In the genomic region with DNA sequence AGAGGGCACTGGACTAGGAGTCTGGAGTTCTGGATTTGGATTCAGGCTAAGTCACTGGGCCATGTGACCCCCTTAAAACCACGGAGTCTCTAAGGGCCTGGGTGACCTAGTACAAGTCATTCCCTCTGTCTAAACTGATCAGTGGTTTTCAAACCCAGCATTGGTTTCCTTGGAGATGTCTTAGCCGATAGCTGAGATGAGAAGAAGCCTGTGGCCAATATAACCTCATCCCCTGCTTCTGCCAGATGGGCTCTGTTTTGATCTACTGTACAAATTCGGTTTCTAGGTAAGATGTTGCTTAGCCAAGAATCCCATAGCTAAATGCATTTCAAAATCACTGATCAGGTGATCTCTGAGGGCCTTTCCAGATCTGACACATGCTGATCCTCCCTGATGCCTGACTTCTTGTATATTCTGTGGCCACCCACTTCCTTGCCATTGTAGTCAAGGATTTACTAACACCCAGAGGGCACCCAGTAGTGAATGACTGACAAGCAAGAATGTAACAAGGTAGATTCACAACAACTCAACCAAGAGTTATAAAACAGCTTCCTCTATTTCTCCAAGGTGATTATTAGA, we compare ENCODE assay signal across 22 cellular contexts. TPM values are rescaled to one million over a fixed set of nuclear protein-coding genes. Genes with fewer than 3 reads are reported as not detected.
DNase-seq lines count a peak whose midpoint lies in the region; ATAC-seq and TF ChIP-seq lines count a peak whose summit lies in the region.
"Had no signal": no experiment of that assay in that cellular context is flagged by ENCODE, and none has a peak within 500 bp of the region (broad histone marks: within the 10 kb centered on the region; RNA-seq: fewer than 3 reads in every experiment).

No MANE protein-coding gene starts in this region.

- H3K4me3 ChIP-seq in esophagus (ENCODE audit: low read depth in 1 of 2, low read length in 2 of 2) (no peak overlapping the region), tibial artery (no peak overlapping the region), gastrocnemius medialis (no peak overlapping the region)
- H3K4me3 ChIP-seq: A549, GM23338, right atrium auricular region, tibial nerve had no signal

- intact Hi-C loops in activated naive CD4-positive, alpha-beta T cell treated with anti-CD3 and anti-CD28 coated beads for 36 hours (cut with micrococcal nuclease): no loop called here
- intact Hi-C loops in tibial artery (cut with DNase I; ENCODE audit: low total_unique reads): loop anchor here (10.0 kb wide), 1 partner anchor 46 kb away; no protein-coding TSS in a partner anchor
- intact Hi-C loops in gastrocnemius medialis (cut with DNase I; ENCODE audit: low total_unique reads): no loop called here

- POLR2A ChIA-PET in RWPE1 (lab: Yijun Ruan, JAX; ENCODE audit: low non-redundant PET): no interaction called here

- DNase-seq in activated naive CD4-positive, alpha-beta T cell treated with anti-CD3 and anti-CD28 coated beads for 36 hours: peak; percentile 7
- no peak for DNase-seq in activated naive CD4-positive, alpha-beta T cell treated with Interleukin-2 at 50 U/mL for 16 hours
- no peak for DNase-seq in RWPE1 (ENCODE audit: low spot score)
- DNase-seq in tibial artery: no peak
- DNase-seq in NCI-H2107 (lab: John Stamatoyannopoulos, UW): no peak
- no peak for DNase-seq in NCI-H446 treated with DMSO at 0.1 percent for 48 hours (lab: John Stamatoyannopoulos, UW)
- DNase-seq in gastrocnemius medialis: no peak
- DNase-seq: activated naive CD4-positive, alpha-beta T cell treated with anti-CD3 and anti-CD28 coated beads, Interleukin-2, amount 10 ng/mL, durations not matched to agents 7 days and 5 days; brain microvascular endothelial cell; CD4-positive, alpha-beta T cell; DND-41; effector memory CD8-positive, alpha-beta T cell; NCI-H2029; NCI-H82; stimulated activated CD4-positive, alpha-beta T cell treated with anti-CD3 and anti-CD28 coated beads, Interleukin-2, amount 100 ng/mL, for 48 hours; WERI-Rb-1 had no signal

- H3K27ac Mint-ChIP-seq in activated naive CD4-positive, alpha-beta T cell treated with anti-CD3 and anti-CD28 coated beads for 36 hours: no peak overlapping the region
- H3K27ac Mint-ChIP-seq: activated naive CD4-positive, alpha-beta T cell treated with anti-CD3 and anti-CD28 coated beads, Interleukin-2, amount 10 ng/mL, durations not matched to agents 7 days and 5 days; CD4-positive, alpha-beta T cell; effector memory CD8-positive, alpha-beta T cell; GM23338; natural killer cell treated with Interleukin-12 subunit alpha and Interleukin-12 subunit beta and Interleukin-15 and Interleukin-18, amount 100 ng/mL, for 72 hours had no signal

- no peak overlapping the region for H3K4me3 Mint-ChIP-seq in activated naive CD4-positive, alpha-beta T cell treated with anti-CD3 and anti-CD28 coated beads for 36 hours
- H3K4me3 Mint-ChIP-seq: activated naive CD4-positive, alpha-beta T cell treated with anti-CD3 and anti-CD28 coated beads, Interleukin-2, amount 10 ng/mL, durations not matched to agents 7 days and 5 days; CD4-positive, alpha-beta T cell; effector memory CD8-positive, alpha-beta T cell; GM23338; natural killer cell treated with Interleukin-12 subunit alpha and Interleukin-12 subunit beta and Interleukin-15 and Interleukin-18, amount 100 ng/mL, for 72 hours had no signal

- peaks cover 8% of the 10 kb centered on the region for H3K27me3 Mint-ChIP-seq in activated naive CD4-positive, alpha-beta T cell treated with anti-CD3 and anti-CD28 coated beads for 36 hours (ENCODE audit: low read depth)
- H3K27me3 Mint-ChIP-seq: activated naive CD4-positive, alpha-beta T cell treated with anti-CD3 and anti-CD28 coated beads, Interleukin-2, amount 10 ng/mL, durations not matched to agents 7 days and 5 days had no signal

- no peaks in the 10 kb centered on the region for H3K9me3 Mint-ChIP-seq in activated naive CD4-positive, alpha-beta T cell treated with anti-CD3 and anti-CD28 coated beads for 36 hours
- H3K9me3 Mint-ChIP-seq: activated naive CD4-positive, alpha-beta T cell treated with anti-CD3 and anti-CD28 coated beads, Interleukin-2, amount 10 ng/mL, durations not matched to agents 7 days and 5 days; CD4-positive, alpha-beta T cell; effector memory CD8-positive, alpha-beta T cell; GM23338; natural killer cell treated with Interleukin-12 subunit alpha and Interleukin-12 subunit beta and Interleukin-15 and Interleukin-18, amount 100 ng/mL, for 72 hours had no signal

- 52 to 59% methylated on average over 3 of the region's 3 CpGs for WGBS in esophagus, 2 donors

- no peaks in the 10 kb centered on the region for H3K36me3 Mint-ChIP-seq in activated naive CD4-positive, alpha-beta T cell treated with anti-CD3 and anti-CD28 coated beads for 36 hours (ENCODE audit: low read depth)
- H3K36me3 Mint-ChIP-seq: activated naive CD4-positive, alpha-beta T cell treated with anti-CD3 and anti-CD28 coated beads, Interleukin-2, amount 10 ng/mL, durations not matched to agents 7 days and 5 days; natural killer cell treated with Interleukin-12 subunit alpha and Interleukin-12 subunit beta and Interleukin-15 and Interleukin-18, amount 100 ng/mL, for 72 hours had no signal

- H3K9me3 ChIP-seq in esophagus (ENCODE audit: control insufficient read depth in 2 of 2, insufficient read depth in 1 of 2, low read depth in 1 of 2, low read length in 1 of 2): no peaks in the 10 kb centered on the region
- H3K9me3 ChIP-seq in tibial artery: no peaks in the 10 kb centered on the region
- no peaks in the 10 kb centered on the region for H3K9me3 ChIP-seq in gastrocnemius medialis
- H3K9me3 ChIP-seq: A549, right atrium auricular region, tibial nerve had no signal

- H3K27ac ChIP-seq in RWPE1: peak overlapping the region; percentile 57
- peak overlapping the region; percentile 0 to 73 for H3K27ac ChIP-seq in esophagus (ENCODE audit: low read depth in 2 of 2, low read length in 1 of 2)
- H3K27ac ChIP-seq in tibial artery: peak overlapping the region; percentile 72 to 74
- H3K27ac ChIP-seq in gastrocnemius medialis: no peak overlapping the region
- H3K27ac ChIP-seq: brain microvascular endothelial cell, WERI-Rb-1 had no signal

- in situ Hi-C loops in gastrocnemius medialis (cut with MboI; ENCODE audit: low sequenced_read_pairs in 4 of 4): no loop called here

- H3K27me3 ChIP-seq in esophagus (ENCODE audit: control insufficient read depth in 1 of 2, insufficient read depth in 2 of 2, low read length in 2 of 2) (no peaks in the 10 kb centered on the region), tibial artery (no peaks in the 10 kb centered on the region), gastrocnemius medialis (no peaks in the 10 kb centered on the region)
- H3K27me3 ChIP-seq: brain microvascular endothelial cell, right atrium auricular region, tibial nerve had no signal

- no peak for ATAC-seq in gastrocnemius medialis
- ATAC-seq: A549; effector memory CD8-positive, alpha-beta T cell; GM23338 had no signal

- H3K36me3 ChIP-seq in esophagus (ENCODE audit: control insufficient read depth in 2 of 2, insufficient read depth in 2 of 2, low read length in 1 of 2): no peaks in the 10 kb centered on the region
- no peaks in the 10 kb centered on the region for H3K36me3 ChIP-seq in tibial artery
- no peaks in the 10 kb centered on the region for H3K36me3 ChIP-seq in gastrocnemius medialis
- H3K36me3 ChIP-seq: brain microvascular endothelial cell, right atrium auricular region, tibial nerve, WERI-Rb-1 had no signal

- CTCF ChIA-PET in activated naive CD4-positive, alpha-beta T cell treated with anti-CD3 and anti-CD28 coated beads for 36 hours (lab: Charles Lee): no interaction called here
- CTCF ChIA-PET in RWPE1 (lab: Yijun Ruan, JAX): interaction anchor here (0.6 to 1.9 kb wide), 2 partner anchors 24 to 53 kb away, joined by 4 to 6 read pairs; a partner anchor contains a TSS

- no peak for TF ChIP-seq POLR2A in gastrocnemius medialis (IDR thresholded peaks at IDR 0.05)

- peaks cover 3% of the 10 kb centered on the region for H3K4me1 Mint-ChIP-seq in activated naive CD4-positive, alpha-beta T cell treated with anti-CD3 and anti-CD28 coated beads for 36 hours (ENCODE audit: low read depth)

- TF ChIP-seq CTCF in RWPE1 (conservative IDR thresholded peaks at IDR 0.05; ENCODE audit: low read depth) (no peak), tibial artery (IDR thresholded peaks at IDR 0.05) (no peak), gastrocnemius medialis (IDR thresholded peaks at IDR 0.05 in 4 of 5, conservative IDR thresholded peaks at IDR 0.05 in 1 of 5) (no peak)

- H3K4me1 ChIP-seq in esophagus (ENCODE audit: control insufficient read depth in 2 of 2, insufficient read depth in 2 of 2, low read length in 1 of 2) (peaks cover 5 to 14% of the 10 kb centered on the region in 2 donors), tibial artery (peaks cover 0 to 58% (median 35%) of the 10 kb centered on the region in 4 donors), gastrocnemius medialis (peaks cover 7 to 14% of the 10 kb centered on the region in 2 donors)

RNA-seq across cellular contexts. Expression of a gene that starts 53.1 kb away (rescaled TPM):
- total RNA-seq in activated naive CD4-positive, alpha-beta T cell treated with anti-CD3 and anti-CD28 coated beads for 36 hours: 1 to 10 TPM; 4.3 to 4.7 TPM
- 1 to 10 TPM; 2.2 to 5.8 TPM for polyA plus RNA-seq in esophagus
- 10 to 100 TPM; 10.5 to 29.2 (median 11.2) TPM for total RNA-seq in gastrocnemius medialis

Comparison
In these comparisons a context has a peak if more than half of its experiments do, and no peak if none do; other contexts are left out.
1. H3K27ac ChIP-seq: peak in RWPE1 (single experiment), esophagus (2 of 2) and tibial artery (2 of 2); none in gastrocnemius medialis (0 of 4).